In genomic region chr10:104121485-104122272, GRCh38 we compare ENCODE assay signal across 8 cellular contexts. TPM values are rescaled to one million over a fixed set of nuclear protein-coding genes. Genes with fewer than 3 reads are reported as not detected.
A peak's percentile ranks its signal among the peaks of the same experiment; 100 is the strongest.
DNase-seq lines count a peak whose midpoint lies in the region; ATAC-seq and TF ChIP-seq lines count a peak whose summit lies in the region.

Gene SFR1, plus strand, starts transcription at chr10:104122171. Its CDS starts 13 bp downstream, at chr10:104122184.

- peak within 1 kb of the TSS; percentile 29 for H2AFZ ChIP-seq in OCI-LY1 (ENCODE audit: low read length)

- peak; percentile 61 for TF ChIP-seq CTCF in OCI-LY1 (IDR thresholded peaks at IDR 0.05; ENCODE audit: low read length)

- no peaks in the 10 kb centered on the region for H3K79me2 ChIP-seq in OCI-LY1 (ENCODE audit: insufficient read depth, low read length)

- H3K4me3 ChIP-seq in OCI-LY1 (ENCODE audit: low read depth, low read length, poor library complexity, severe bottlenecking) (peak within 1 kb of the TSS; percentile 90), mesodermal cell (ENCODE audit: extremely low read depth, insufficient read depth, low read length, poor library complexity, severe bottlenecking) (peak within 1 kb of the TSS; percentile 74)

- H4K20me1 ChIP-seq in OCI-LY1 (ENCODE audit: insufficient read depth, low read length): no peaks in the 10 kb centered on the region

- no peaks in the 10 kb centered on the region for H3K27me3 ChIP-seq in OCI-LY1 (ENCODE audit: insufficient read depth, low read length)

- peak; percentile 90 for DNase-seq in DMS 273 treated with DMSO at 0.1 percent for 48 hours (lab: John Stamatoyannopoulos, UW)
- DNase-seq in HuH-7 (ENCODE audit: low spot score): peak; percentile 85
- peak; percentile 98 for DNase-seq in activated CD8-positive, alpha-beta memory T cell treated with anti-CD3 and anti-CD28 coated beads, Interleukin-2, amount 50 U/mL, for 4 hours
- peak; percentile 97 to 99 for DNase-seq in stimulated activated CD8-positive, alpha-beta memory T cell treated with anti-CD3 and anti-CD28 coated beads, Interleukin-15, amount 100 ng/mL, for 4 hours (ENCODE audit: low read depth in 2 of 2)

- no peaks in the 10 kb centered on the region for H3F3A ChIP-seq in OCI-LY1 (ENCODE audit: insufficient read depth, low read length)

- ATAC-seq in GM21515 (IDR thresholded peaks at IDR 0.05; ENCODE audit: unreplicated experiment): peak; percentile 86

- H3K27ac ChIP-seq in OCI-LY1 (ENCODE audit: low read depth, low read length, poor library complexity, severe bottlenecking) (peak within 1 kb of the TSS; percentile 81), mesodermal cell (ENCODE audit: low read depth, low read length, severe bottlenecking) (peak within 1 kb of the TSS; percentile 100)

- H3K9me3 ChIP-seq in OCI-LY1 (ENCODE audit: low read length) (no peaks in the 10 kb centered on the region), mesodermal cell (ENCODE audit: control insufficient read depth, low read length) (no peaks in the 10 kb centered on the region)

- in situ Hi-C loops in endometrial microvascular endothelial cells (cut with HindIII; ENCODE audit: inconsistent ontology term, low pct_unique_long_range_greater_than_20kb, low sequenced_read_pairs): no loop called here

- H3K4me2 ChIP-seq in OCI-LY1 (ENCODE audit: low read length): peak within 1 kb of the TSS; percentile 98

- H3K4me1 ChIP-seq in OCI-LY1 (ENCODE audit: insufficient read depth, low read length, severe bottlenecking) (peaks cover 29% of the 10 kb centered on the region), mesodermal cell (ENCODE audit: control insufficient read depth, insufficient read depth, low read length, poor library complexity, severe bottlenecking) (peaks cover 11% of the 10 kb centered on the region)

- 0 to 1% methylated on average over 59 to 64 of the region's 70 CpGs for WGBS in mesodermal cell (ENCODE audit: insufficient coverage in 2 of 2), 2 experiments

- H3K36me3 ChIP-seq in OCI-LY1 (ENCODE audit: insufficient read depth, low read length) (peaks cover 10% of the 10 kb centered on the region; the same call in 1 of the 2 replicates), mesodermal cell (ENCODE audit: control insufficient read depth, insufficient read depth, low read length) (peaks cover 11% of the 10 kb centered on the region)

- no peaks in the 10 kb centered on the region for H3K9me2 ChIP-seq in OCI-LY1 (ENCODE audit: low read depth, low read length)

- peak within 1 kb of the TSS; percentile 93 for H3K9ac ChIP-seq in OCI-LY1 (ENCODE audit: low read length)

RNA-seq across cellular contexts. Expression of gene SFR1, which starts in this region (rescaled TPM):
- 11.5 TPM for total RNA-seq in endometrial microvascular endothelial cells (ENCODE audit: inconsistent ontology term)
- polyA plus RNA-seq in mesodermal cell (2013, experiment 1 of 2): 8.2 TPM
- 11.4 TPM for polyA plus RNA-seq in mesodermal cell (2013, experiment 2 of 2)

Comparison
In these comparisons a context has a peak if more than half of its experiments do, and no peak if none do; other contexts are left out.
1. Peak in every context shown above with its lines: DNase-seq, ATAC-seq, H3K4me3 ChIP-seq and H3K27ac ChIP-seq.